In the genomic region with DNA sequence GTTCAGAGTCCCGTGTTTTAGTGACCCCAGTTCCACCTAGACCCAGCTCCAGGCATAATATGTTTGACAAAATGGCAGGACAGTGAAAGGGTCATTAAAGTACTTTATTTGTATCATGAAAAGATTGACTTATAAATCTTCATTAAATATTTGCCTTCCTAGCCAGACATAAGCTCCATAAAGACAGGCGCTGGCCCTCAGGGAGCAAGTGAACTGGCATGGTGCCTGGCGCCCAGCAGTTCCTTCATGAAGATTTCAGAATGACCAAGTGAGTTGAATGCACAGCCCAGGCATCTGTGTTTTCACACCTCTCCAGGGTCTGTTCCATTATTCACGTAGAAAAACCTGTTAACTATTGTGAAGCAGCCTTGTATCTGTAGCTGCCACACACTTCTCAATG, we compare ENCODE assay signal across 1 cellular context.
TF ChIP-seq lines count a peak whose summit lies in the region.

No MANE protein-coding gene starts in this region.

TF ChIP-seq in HCT116, 20 proteins besides CTCF, POLR2A, EP300 and RAD21:
- TF ChIP-seq, protein P1, sequence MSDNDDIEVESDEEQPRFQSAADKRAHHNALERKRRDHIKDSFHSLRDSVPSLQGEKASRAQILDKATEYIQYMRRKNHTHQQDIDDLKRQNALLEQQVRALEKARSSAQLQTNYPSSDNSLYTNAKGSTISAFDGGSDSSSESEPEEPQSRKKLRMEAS (IDR thresholded peaks at IDR 0.05) = no peak
- TF ChIP-seq EZH2 (IDR thresholded peaks at IDR 0.05) = no peak
- no peak for TF ChIP-seq ZFX (IDR thresholded peaks at IDR 0.05)
- TF ChIP-seq, protein P2, sequence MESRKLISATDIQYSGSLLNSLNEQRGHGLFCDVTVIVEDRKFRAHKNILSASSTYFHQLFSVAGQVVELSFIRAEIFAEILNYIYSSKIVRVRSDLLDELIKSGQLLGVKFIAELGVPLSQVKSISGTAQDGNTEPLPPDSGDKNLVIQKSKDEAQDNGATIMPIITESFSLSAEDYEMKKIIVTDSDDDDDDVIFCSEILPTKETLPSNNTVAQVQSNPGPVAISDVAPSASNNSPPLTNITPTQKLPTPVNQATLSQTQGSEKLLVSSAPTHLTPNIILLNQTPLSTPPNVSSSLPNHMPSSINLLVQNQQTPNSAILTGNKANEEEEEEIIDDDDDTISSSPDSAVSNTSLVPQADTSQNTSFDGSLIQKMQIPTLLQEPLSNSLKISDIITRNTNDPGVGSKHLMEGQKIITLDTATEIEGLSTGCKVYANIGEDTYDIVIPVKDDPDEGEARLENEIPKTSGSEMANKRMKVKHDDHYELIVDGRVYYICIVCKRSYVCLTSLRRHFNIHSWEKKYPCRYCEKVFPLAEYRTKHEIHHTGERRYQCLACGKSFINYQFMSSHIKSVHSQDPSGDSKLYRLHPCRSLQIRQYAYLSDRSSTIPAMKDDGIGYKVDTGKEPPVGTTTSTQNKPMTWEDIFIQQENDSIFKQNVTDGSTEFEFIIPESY (IDR thresholded peaks at IDR 0.05; ENCODE audit: extremely low read depth, insufficient replicate concordance, low read length) = no peak
- TF ChIP-seq SIN3A (IDR thresholded peaks at IDR 0.05; ENCODE audit: low read depth) = no peak
